In the genomic region with DNA sequence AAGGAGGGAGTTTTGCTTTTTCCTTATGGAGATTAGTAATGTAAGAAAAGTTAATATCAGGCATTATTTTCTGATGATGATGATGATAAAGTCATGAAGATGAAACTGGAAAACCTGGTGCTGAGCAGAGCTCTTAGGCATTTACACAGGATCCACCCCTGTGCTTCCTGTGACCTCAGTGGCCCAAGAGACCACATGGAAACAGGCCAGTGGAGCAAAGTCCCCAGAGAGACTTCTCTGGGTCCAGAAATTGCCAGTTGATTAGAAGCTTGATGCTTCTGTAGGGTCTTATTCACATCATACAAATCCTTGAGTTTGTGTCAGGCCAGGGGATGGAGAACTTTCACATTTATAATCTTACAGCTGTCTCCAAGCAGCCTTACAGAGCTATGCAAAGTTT, we compare ENCODE assay signal across 7 cellular contexts. TPM values are rescaled to one million over a fixed set of nuclear protein-coding genes. Genes with fewer than 3 reads are reported as not detected.
"Had no signal": no experiment of that assay in that cellular context is flagged by ENCODE, and none has a peak within 500 bp of the region (broad histone marks: within the 10 kb centered on the region; RNA-seq: fewer than 3 reads in every experiment).

No MANE protein-coding gene starts in this region.

- H3K4me3 ChIP-seq: GM23338 had no signal

- H3K4me3 Mint-ChIP-seq: GM23338, H9 had no signal

- ATAC-seq: GM23338 had no signal

- H3K27me3 Mint-ChIP-seq: IgD-negative memory B cell had no signal

- H3K9me3 Mint-ChIP-seq: H9 had no signal

- H3K27ac Mint-ChIP-seq: GM23338, H9, IgD-negative memory B cell had no signal

- H3K4me1 Mint-ChIP-seq: GM23338, H9 had no signal

- H3K27ac ChIP-seq: KMS-11 had no signal

- DNase-seq: H9, HCEC 1CT, KBM-7 had no signal

- H3K4me2 ChIP-seq: GM23338, KMS-11 had no signal

- H3K9ac ChIP-seq: KMS-11 had no signal

RNA-seq across cellular contexts. Expression of a gene that starts 46.1 kb away (rescaled TPM):
- total RNA-seq: HT-29 had no signal
- polyA plus RNA-seq: IgD-negative memory B cell had no signal

RNA-seq across cellular contexts. Expression of a gene that starts 54.7 kb away (rescaled TPM):
- total RNA-seq: H9, HT-29 had no signal
- polyA plus RNA-seq: IgD-negative memory B cell had no signal
